ENCODE assay signal across 8 cellular contexts in genomic region chr7:99499713-99500636, GRCh38. TPM values are rescaled to one million over a fixed set of nuclear protein-coding genes. Genes with fewer than 3 reads are reported as not detected.
A peak's percentile ranks its signal among the peaks of the same experiment; 100 is the strongest.
DNase-seq lines count a peak whose midpoint lies in the region; ATAC-seq and TF ChIP-seq lines count a peak whose summit lies in the region.

Gene ZNF394 (minus strand): TSS chr7:99500281. CDS start chr7:99500093, 188 bp downstream.

- intact Hi-C loops in ascending aorta (cut with DNase I) (loop anchor here (1.0 to 10.0 kb wide), 3 partner anchors 28 to 1215 kb away; partner anchors contain the start of genes BRI3, ZNF789 and ZSCAN25), right cardiac atrium (cut with DNase I) (loop anchor here in 1 of 4 donors (10.0 kb wide), 1 partner anchor 55 kb away; the partner anchor contains the start of genes FAM200A and ZNF655), psoas muscle (cut with DNase I) (loop anchor here (5.0 kb wide), 3 partner anchors 33 to 117 kb away; partner anchors contain the start of genes ATP5MF (in 1 of the 2), FAM200A (in 1 of the 2) and ZSCAN25 (in 1 of the 2))

- DNase-seq in NCI-H187 (lab: John Stamatoyannopoulos, UW): peak; percentile 86 to 89
- DNase-seq in T-helper 2 cell treated with Interferon-gamma antibody and Interleukin-4, amounts not matched to agents 5 μg/mL and 100 μg/mL, for 36 hours (ENCODE audit: low spot score): peak; percentile 89
- DNase-seq in ascending aorta (ENCODE audit: low spot score in 2 of 2): peak; percentile 39 to 95
- peak; percentile 93 to 97 (median 95) for DNase-seq in right cardiac atrium
- DNase-seq in psoas muscle: peak; percentile 93 to 95

- peak within 1 kb of the TSS; percentile 91 to 97 for H3K27ac ChIP-seq in ascending aorta
- peak within 1 kb of the TSS; percentile 86 for H3K27ac ChIP-seq in right cardiac atrium (ENCODE audit: low read length)
- peak within 1 kb of the TSS; percentile 95 for H3K27ac ChIP-seq in psoas muscle
- H3K27ac ChIP-seq in urinary bladder (ENCODE audit: low read depth): peak within 1 kb of the TSS; percentile 95

- TF ChIP-seq CTCF in GM12875 (IDR thresholded peaks at IDR 0.05; ENCODE audit: borderline replicate concordance, insufficient read depth, low read depth, low read length) (no peak), ascending aorta (IDR thresholded peaks at IDR 0.05) (no peak), psoas muscle (IDR thresholded peaks at IDR 0.05) (no peak)

- peak; percentile 31 for ATAC-seq in HG02870 (IDR thresholded peaks at IDR 0.05; ENCODE audit: unreplicated experiment)
- ATAC-seq in right cardiac atrium: peak; percentile 68
- peak; percentile 53 to 72 (median 60) for ATAC-seq in psoas muscle

- H3K4me1 ChIP-seq in ascending aorta: peaks cover 14 to 30% of the 10 kb centered on the region in 2 donors
- H3K4me1 ChIP-seq in right cardiac atrium (ENCODE audit: control insufficient read depth, insufficient read depth, low read length): peaks cover 3% of the 10 kb centered on the region
- peaks cover 24% of the 10 kb centered on the region for H3K4me1 ChIP-seq in psoas muscle
- H3K4me1 ChIP-seq in urinary bladder (ENCODE audit: insufficient read depth): peaks cover 3% of the 10 kb centered on the region

- no peaks in the 10 kb centered on the region for H3K27me3 Mint-ChIP-seq in T-helper 2 cell treated with Interferon-gamma antibody and Interleukin-4, amounts not matched to agents 5 μg/mL and 100 μg/mL, for 36 hours (ENCODE audit: low read depth)

- peaks cover 20% of the 10 kb centered on the region for H3K4me1 Mint-ChIP-seq in T-helper 2 cell treated with Interferon-gamma antibody and Interleukin-4, amounts not matched to agents 5 μg/mL and 100 μg/mL, for 36 hours (ENCODE audit: low read depth)

- peak within 1 kb of the TSS; percentile 99 for H3K27ac Mint-ChIP-seq in T-helper 2 cell treated with Interferon-gamma antibody and Interleukin-4, amounts not matched to agents 5 μg/mL and 100 μg/mL, for 36 hours

- peak within 1 kb of the TSS; percentile 95 for H3K4me3 Mint-ChIP-seq in T-helper 2 cell treated with Interferon-gamma antibody and Interleukin-4, amounts not matched to agents 5 μg/mL and 100 μg/mL, for 36 hours

- H3K36me3 Mint-ChIP-seq in T-helper 2 cell treated with Interferon-gamma antibody and Interleukin-4, amounts not matched to agents 5 μg/mL and 100 μg/mL, for 36 hours (ENCODE audit: low read depth): peaks cover 45% of the 10 kb centered on the region

- H3K9me3 ChIP-seq in ascending aorta (peaks cover 0 to 2% of the 10 kb centered on the region in 2 donors), right cardiac atrium (ENCODE audit: control insufficient read depth, low read length) (no peaks in the 10 kb centered on the region), psoas muscle (no peaks in the 10 kb centered on the region)

- peak within 1 kb of the TSS; percentile 93 for H3K4me3 ChIP-seq in GM12875 (ENCODE audit: low read depth, low read length)
- H3K4me3 ChIP-seq in ascending aorta: peak within 1 kb of the TSS; percentile 78 to 81
- peak within 1 kb of the TSS; percentile 81 for H3K4me3 ChIP-seq in right cardiac atrium (ENCODE audit: low read length)
- H3K4me3 ChIP-seq in psoas muscle: peak within 1 kb of the TSS; percentile 74
- H3K4me3 ChIP-seq in urinary bladder (ENCODE audit: low read depth, low read length): peak within 1 kb of the TSS; percentile 88

- peaks cover 12 to 32% of the 10 kb centered on the region in 2 donors for H3K36me3 ChIP-seq in ascending aorta
- H3K36me3 ChIP-seq in psoas muscle (ENCODE audit: insufficient read depth in 1 of 2, low read depth in 1 of 2): peaks cover 3 to 35% of the 10 kb centered on the region in 2 donors
- H3K36me3 ChIP-seq in urinary bladder (ENCODE audit: insufficient read depth): no peaks in the 10 kb centered on the region

- WGBS in right cardiac atrium: under 1% methylated on average over 69 of the region's 69 CpGs
- 0% methylated on average over 69 of the region's 69 CpGs for WGBS in psoas muscle, 3 donors
- WGBS in urinary bladder: under 1% methylated on average over 69 of the region's 69 CpGs

- H3K27me3 ChIP-seq in ascending aorta: no peaks in the 10 kb centered on the region
- no peaks in the 10 kb centered on the region for H3K27me3 ChIP-seq in right cardiac atrium (ENCODE audit: control insufficient read depth, insufficient read depth)
- no peaks in the 10 kb centered on the region for H3K27me3 ChIP-seq in psoas muscle (ENCODE audit: insufficient read depth in 3 of 3, low read length in 2 of 3)

- H3K9me3 Mint-ChIP-seq in T-helper 2 cell treated with Interferon-gamma antibody and Interleukin-4, amounts not matched to agents 5 μg/mL and 100 μg/mL, for 36 hours: peaks cover 10% of the 10 kb centered on the region

RNA-seq across cellular contexts. Expression of gene ZNF394, which starts in this region (rescaled TPM):
- total RNA-seq in ascending aorta: 25.7 TPM
- 10 to 100 TPM; 17.1 to 20.5 (median 19.7) TPM for total RNA-seq in right cardiac atrium
- polyA plus RNA-seq in right cardiac atrium: 16.7 TPM
- 10 to 100 TPM; 11.1 to 17.4 (median 14.6) TPM for total RNA-seq in psoas muscle
- polyA plus RNA-seq in psoas muscle: 10 to 100 TPM in 2 of 3 donors, 1 to 10 TPM in 1; 9.9 to 17.1 (median 15.9) TPM
- 38.8 TPM for total RNA-seq in urinary bladder
- polyA plus RNA-seq in urinary bladder: 17.3 TPM

Comparison
In these comparisons a context has a peak if more than half of its experiments do, and no peak if none do; other contexts are left out.
1. Peak in every context shown above with its lines: DNase-seq, ATAC-seq, H3K4me3 ChIP-seq and H3K27ac ChIP-seq.